Comparison of ENCODE assay signal across 24 cellular contexts in genomic region chr10:13437026-13437555, GRCh38.
A peak's percentile ranks its signal among the peaks of the same experiment; 100 is the strongest.
DNase-seq lines count a peak whose midpoint lies in the region; ATAC-seq, FAIRE-seq and TF ChIP-seq lines count a peak whose summit lies in the region.
"Had no signal": no experiment of that assay in that cellular context is flagged by ENCODE, and none has a peak within 500 bp of the region (broad histone marks: within the 10 kb centered on the region; RNA-seq: fewer than 3 reads in every experiment).

No MANE protein-coding gene starts in this region.

- H3K27ac ChIP-seq in A549 = no peak overlapping the region
- no peak overlapping the region for H3K27ac ChIP-seq in osteoblast (ENCODE audit: low read depth, low read length)
- no peak overlapping the region for H3K27ac ChIP-seq in SK-N-SH (ENCODE audit: low read depth in 2 of 2, low read length in 1 of 2)
- H3K27ac ChIP-seq: C4-2B had no signal

- no peak overlapping the region for H3K4me3 Mint-ChIP-seq in activated naive CD8-positive, alpha-beta T cell treated with anti-CD3 and anti-CD28 coated beads, Interleukin-2, amount 50 U/mL, for 24 hours
- H3K4me3 Mint-ChIP-seq: B cell; CD8-positive, alpha-beta T cell had no signal

- no peak for FAIRE-seq in A549 (lab: Jason Lieb, UNC)
- FAIRE-seq in RCC 7860 (lab: Jason Lieb, UNC) = no peak
- FAIRE-seq: GM12891 had no signal

- H3K4me1 ChIP-seq in A549 (peaks cover 6% of the 10 kb centered on the region; the same call in 1 of the 3 replicates), osteoblast (ENCODE audit: insufficient read depth, low read length) (peaks cover 16% of the 10 kb centered on the region), SK-N-SH (ENCODE audit: control insufficient read depth in 1 of 2, insufficient read depth in 2 of 2, low read depth in 1 of 2, low read length in 1 of 2) (peaks cover 7 to 11% of the 10 kb centered on the region in 2 experiments; a peak in 3 of 4 replicates)

- no peaks in the 10 kb centered on the region for H3F3A ChIP-seq in SK-N-SH (replicated peaks; ENCODE audit: insufficient read depth)

- H3K36me3 ChIP-seq in osteoblast (ENCODE audit: insufficient read depth, low read length) = no peaks in the 10 kb centered on the region
- no peaks in the 10 kb centered on the region for H3K36me3 ChIP-seq in SK-N-SH (replicated peaks in 1 of 2; ENCODE audit: control insufficient read depth in 1 of 2, insufficient read depth in 2 of 2, low read length in 1 of 2)

- H3K27me3 Mint-ChIP-seq in activated naive CD8-positive, alpha-beta T cell treated with anti-CD3 and anti-CD28 coated beads, Interleukin-2, amount 50 U/mL, for 24 hours = peaks cover 48% of the 10 kb centered on the region

- no peak overlapping the region for H3K27ac Mint-ChIP-seq in activated naive CD8-positive, alpha-beta T cell treated with anti-CD3 and anti-CD28 coated beads, Interleukin-2, amount 50 U/mL, for 24 hours
- H3K27ac Mint-ChIP-seq: CD8-positive, alpha-beta T cell had no signal

- no peak for TF ChIP-seq RAD21 in A549 (conservative IDR thresholded peaks at IDR 0.05 in 1 of 2, IDR thresholded peaks at IDR 0.05 in 1 of 2)
- no peak for TF ChIP-seq RAD21 in SK-N-SH (IDR thresholded peaks at IDR 0.05; ENCODE audit: low read length)

- H3K9me3 ChIP-seq in A549 (no peaks in the 10 kb centered on the region), osteoblast (ENCODE audit: low read depth, low read length) (no peaks in the 10 kb centered on the region), SK-N-SH (no peaks in the 10 kb centered on the region)
- H3K9me3 ChIP-seq: Caco-2 had no signal

- no peaks in the 10 kb centered on the region for H3K36me3 Mint-ChIP-seq in activated naive CD8-positive, alpha-beta T cell treated with anti-CD3 and anti-CD28 coated beads, Interleukin-2, amount 50 U/mL, for 24 hours (ENCODE audit: low read depth)
- H3K36me3 Mint-ChIP-seq: CD8-positive, alpha-beta T cell had no signal

- TF ChIP-seq EP300 in A549 (IDR thresholded peaks at IDR 0.05) (no peak), SK-N-SH (IDR thresholded peaks at IDR 0.05; ENCODE audit: borderline replicate concordance in 1 of 2, low read depth in 1 of 2, low read length in 1 of 2) (no peak)

- TF ChIP-seq CTCF in A549 (IDR thresholded peaks at IDR 0.05) (no peak), osteoblast (IDR thresholded peaks at IDR 0.05; ENCODE audit: extremely low read depth, low read depth, low read length) (no peak), SK-N-SH (IDR thresholded peaks at IDR 0.05) (no peak)

- TF ChIP-seq POLR2A in A549 (IDR thresholded peaks at IDR 0.05; ENCODE audit: low read length) = no peak

- H3K27me3 ChIP-seq in osteoblast (ENCODE audit: insufficient read depth, low read length) = peaks cover 33% of the 10 kb centered on the region
- H3K27me3 ChIP-seq in SK-N-SH (ENCODE audit: insufficient read depth) = peaks cover 10% of the 10 kb centered on the region; the same call in 1 of the 2 replicates

- H3K4me2 ChIP-seq in A549 (peak overlapping the region; percentile 33; the same call in 1 of the 3 replicates), osteoblast (ENCODE audit: insufficient read depth, low read length) (no peak overlapping the region), SK-N-SH (no peak overlapping the region)

- no peaks in the 10 kb centered on the region for H3K79me2 ChIP-seq in osteoblast (ENCODE audit: insufficient read depth, low read length)
- H3K79me2 ChIP-seq in SK-N-SH (ENCODE audit: insufficient read depth) = no peaks in the 10 kb centered on the region

- POLR2A ChIA-PET in A549 (lab: Yijun Ruan, JAX) (no interaction called here), SK-N-SH (lab: Yijun Ruan, JAX) (no interaction called here)

- no peak overlapping the region for H3K9ac ChIP-seq in SK-N-SH

- WGBS in A549 (ENCODE audit: missing lambda C conversion rate) = 34% methylated on average over 14 of the region's 16 CpGs
- WGBS in SK-N-SH (ENCODE audit: low lambda C conversion rate) = 54% methylated on average over 14 of the region's 16 CpGs

- no peaks in the 10 kb centered on the region for H3K9me2 ChIP-seq in SK-N-SH

- CTCF ChIA-PET in A549 (lab: Yijun Ruan, JAX) = interaction anchor here (0.6 to 1.5 kb wide), 2 partner anchors 9 to 65 kb away, joined by 3 to 10 read pairs; no protein-coding TSS in a partner anchor
- CTCF ChIA-PET in SK-N-SH (lab: Yijun Ruan, JAX) = interaction anchor here (1.1 to 1.4 kb wide), 2 partner anchors 65 to 66 kb away, joined by 3 to 6 read pairs; no protein-coding TSS in a partner anchor

- no peak overlapping the region for H2AFZ ChIP-seq in osteoblast (ENCODE audit: low read length)
- H2AFZ ChIP-seq in SK-N-SH (ENCODE audit: low read depth) = no peak overlapping the region

- H3K4me1 Mint-ChIP-seq in activated naive CD8-positive, alpha-beta T cell treated with anti-CD3 and anti-CD28 coated beads, Interleukin-2, amount 50 U/mL, for 24 hours = peaks cover 10% of the 10 kb centered on the region

- H4K20me1 ChIP-seq in osteoblast (ENCODE audit: insufficient read depth, low read length) (no peaks in the 10 kb centered on the region), SK-N-SH (ENCODE audit: insufficient read depth) (no peaks in the 10 kb centered on the region)

- ATAC-seq in A549 = 0 out of 6 replicates have a peak, but pooled peaks of 1 of the 2 experiments have one; percentile 16
- ATAC-seq in activated naive CD8-positive, alpha-beta T cell treated with anti-CD3 and anti-CD28 coated beads, Interleukin-2, amount 50 U/mL, for 24 hours = no peak
- ATAC-seq: CD8-positive, alpha-beta T cell; Panc1 had no signal

- DNase-seq in A549 (ENCODE audit: low read depth in 1 of 2, low spot score in 1 of 2) = no peak
- DNase-seq in RCC 7860 (ENCODE audit: low spot score) = peak; percentile 39
- peak; percentile 22 for DNase-seq in left kidney (ENCODE audit: low read depth, low spot score)
- peak; percentile 79 for DNase-seq in renal cortical epithelial cell (ENCODE audit: low read depth)
- no peak for DNase-seq in osteoblast (ENCODE audit: insufficient read length, low spot score, missing footprints)
- DNase-seq in SK-N-SH = no peak
- no peak for DNase-seq in activated naive CD8-positive, alpha-beta T cell treated with anti-CD3 and anti-CD28 coated beads, Interleukin-2, amount 50 U/mL, for 24 hours
- DNase-seq: Caco-2; CD8-positive, alpha-beta T cell; DMS79 treated with DMSO at 0.1 percent for 48 hours; GF-D8; Karpas-422; NCI-H1092; NCI-H1436; NCI-H187; NCI-H2171 treated with DMSO at 0.1 percent for 48 hours; NCI-H345; NCI-H524; NCI-H82; SHP77 treated with DMSO at 0.1 percent for 48 hours had no signal

- H3K9me3 Mint-ChIP-seq in activated naive CD8-positive, alpha-beta T cell treated with anti-CD3 and anti-CD28 coated beads, Interleukin-2, amount 50 U/mL, for 24 hours = no peaks in the 10 kb centered on the region
- H3K9me3 Mint-ChIP-seq: CD8-positive, alpha-beta T cell had no signal

- H3K4me3 ChIP-seq in A549 (no peak overlapping the region), osteoblast (ENCODE audit: insufficient read depth, low read length) (no peak overlapping the region), SK-N-SH (ENCODE audit: low read depth in 2 of 2, low read length in 1 of 2) (no peak overlapping the region)

TF ChIP-seq in A549, 52 proteins besides CTCF, POLR2A, EP300 and RAD21:
- no peak for TF ChIP-seq KDM5A (IDR thresholded peaks at IDR 0.05)
- TF ChIP-seq JUNB (IDR thresholded peaks at IDR 0.05) = no peak
- no peak for TF ChIP-seq PHF8 (IDR thresholded peaks at IDR 0.05; ENCODE audit: borderline replicate concordance, low read depth)
- TF ChIP-seq RARB (CRISPR knock-in tag; IDR thresholded peaks at IDR 0.05) = no peak
- no peak for TF ChIP-seq ZSCAN20 (CRISPR knock-in tag; IDR thresholded peaks at IDR 0.05)
- TF ChIP-seq GATA3 (IDR thresholded peaks at IDR 0.05; ENCODE audit: borderline replicate concordance) = no peak
- TF ChIP-seq CHD4 (IDR thresholded peaks at IDR 0.05; ENCODE audit: borderline replicate concordance) = no peak
- TF ChIP-seq E2F6 (IDR thresholded peaks at IDR 0.05; ENCODE audit: borderline replicate concordance, low read depth) = no peak
- no peak for TF ChIP-seq KDM1A (IDR thresholded peaks at IDR 0.05; ENCODE audit: low read depth)

TF ChIP-seq in SK-N-SH, 30 proteins besides CTCF, POLR2A, EP300 and RAD21 (continues in another document):
- TF ChIP-seq TCF12 (IDR thresholded peaks at IDR 0.05) = no peak
- no peak for TF ChIP-seq MEF2A (IDR thresholded peaks at IDR 0.05; ENCODE audit: borderline replicate concordance, low read depth)
- no peak for TF ChIP-seq RXRA (IDR thresholded peaks at IDR 0.05; ENCODE audit: borderline replicate concordance, low read depth)
- no peak for TF ChIP-seq USF2 (IDR thresholded peaks at IDR 0.05; ENCODE audit: borderline replicate concordance, low read depth, low read length)
- TF ChIP-seq JUND (IDR thresholded peaks at IDR 0.05) = no peak
- no peak for TF ChIP-seq NFIC (IDR thresholded peaks at IDR 0.05; ENCODE audit: borderline replicate concordance)
- TF ChIP-seq, protein P1, sequence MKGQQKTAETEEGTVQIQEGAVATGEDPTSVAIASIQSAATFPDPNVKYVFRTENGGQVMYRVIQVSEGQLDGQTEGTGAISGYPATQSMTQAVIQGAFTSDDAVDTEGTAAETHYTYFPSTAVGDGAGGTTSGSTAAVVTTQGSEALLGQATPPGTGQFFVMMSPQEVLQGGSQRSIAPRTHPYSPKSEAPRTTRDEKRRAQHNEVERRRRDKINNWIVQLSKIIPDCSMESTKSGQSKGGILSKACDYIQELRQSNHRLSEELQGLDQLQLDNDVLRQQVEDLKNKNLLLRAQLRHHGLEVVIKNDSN (IDR thresholded peaks at IDR 0.05; ENCODE audit: borderline replicate concordance, low read depth) = no peak
- no peak for TF ChIP-seq ELF1 (IDR thresholded peaks at IDR 0.05)
- no peak for TF ChIP-seq SMC3 (IDR thresholded peaks at IDR 0.05; ENCODE audit: low read depth, low read length)
- no peak for TF ChIP-seq YY1 (IDR thresholded peaks at IDR 0.05; ENCODE audit: low read depth)
- no peak for TF ChIP-seq GABPA (IDR thresholded peaks at IDR 0.05; ENCODE audit: low read depth)
- no peak for TF ChIP-seq TEAD4 (IDR thresholded peaks at IDR 0.05; ENCODE audit: borderline replicate concordance, insufficient read depth)
- TF ChIP-seq GATA2 (CRISPR knock-in tag; IDR thresholded peaks at IDR 0.05) = no peak

Comparison
In these comparisons a context has a peak if more than half of its experiments do, and no peak if none do; other contexts are left out.
1. DNase-seq: peak in RCC 7860 (single experiment), left kidney (single experiment) and renal cortical epithelial cell (single experiment); none in A549 (0 of 2), osteoblast (single experiment), SK-N-SH (single experiment) and activated naive CD8-positive, alpha-beta T cell treated with anti-CD3 and anti-CD28 coated beads, Interleukin-2, amount 50 U/mL, for 24 hours (single experiment).